ENCODE assay signal across 35 cellular contexts in the genomic region with DNA sequence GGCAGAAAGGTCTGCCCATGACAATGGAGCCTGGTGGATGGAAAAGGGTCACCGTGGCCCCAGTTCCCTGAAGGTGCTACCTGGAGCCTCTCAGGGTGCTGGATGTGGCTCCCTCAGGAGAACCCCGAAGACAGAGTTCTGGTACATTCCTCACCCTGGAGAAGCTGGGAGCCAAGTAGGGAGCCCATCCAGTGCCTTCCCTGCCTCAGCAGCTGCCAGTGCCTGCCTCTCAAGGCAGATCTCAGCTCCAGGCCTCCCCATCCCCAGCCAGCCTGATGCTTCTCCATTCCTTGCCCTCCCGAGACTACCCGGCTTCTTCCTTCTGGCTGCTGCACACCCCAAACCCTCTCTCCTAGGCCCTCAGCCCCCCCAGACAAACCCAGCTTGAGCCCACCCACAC. TPM values are rescaled to one million over a fixed set of nuclear protein-coding genes. Genes with fewer than 3 reads are reported as not detected.
"Had no signal": no experiment of that assay in that cellular context is flagged by ENCODE, and none has a peak within 500 bp of the region (broad histone marks: within the 10 kb centered on the region; RNA-seq: fewer than 3 reads in every experiment).

No MANE protein-coding gene starts in this region.

- H3K36me3 Mint-ChIP-seq: naive thymus-derived CD8-positive, alpha-beta T cell; stimulated activated memory B cell treated with anti-CD40 and anti-IgM and Interleukin-4, amounts not matched to agents 10 μg/mL and 1 μg/mL and 100 μg/mL, for 72 hours; type B pancreatic cell had no signal

- H3K9me3 Mint-ChIP-seq: naive thymus-derived CD8-positive, alpha-beta T cell; neural crest cell; stimulated activated memory B cell treated with anti-CD40 and anti-IgM and Interleukin-4, amounts not matched to agents 10 μg/mL and 1 μg/mL and 100 μg/mL, for 72 hours; stimulated activated naive CD8-positive, alpha-beta T cell treated with anti-CD3 and anti-CD28 coated beads, Interleukin-15, amount 100 ng/mL, for 72 hours; type B pancreatic cell had no signal

- ATAC-seq: heart right ventricle; left cardiac atrium; left lobe of liver; lower lobe of right lung; naive thymus-derived CD8-positive, alpha-beta T cell; right lobe of liver; stimulated activated memory B cell treated with anti-CD40 and anti-IgM and Interleukin-4, amounts not matched to agents 10 μg/mL and 1 μg/mL and 100 μg/mL, for 72 hours; stimulated activated naive CD8-positive, alpha-beta T cell treated with anti-CD3 and anti-CD28 coated beads, Interleukin-15, amount 100 ng/mL, for 72 hours had no signal

- H3K4me3 Mint-ChIP-seq: naive thymus-derived CD8-positive, alpha-beta T cell; neural crest cell; stimulated activated memory B cell treated with anti-CD40 and anti-IgM and Interleukin-4, amounts not matched to agents 10 μg/mL and 1 μg/mL and 100 μg/mL, for 72 hours; stimulated activated naive CD8-positive, alpha-beta T cell treated with anti-CD3 and anti-CD28 coated beads, Interleukin-15, amount 100 ng/mL, for 72 hours; type B pancreatic cell had no signal

- H3K27me3 Mint-ChIP-seq: stimulated activated naive CD8-positive, alpha-beta T cell treated with anti-CD3 and anti-CD28 coated beads, Interleukin-15, amount 100 ng/mL, for 72 hours; type B pancreatic cell had no signal

- H3K4me1 ChIP-seq: heart right ventricle, lower lobe of right lung, right atrium auricular region, right lobe of liver, tibial nerve, uterus had no signal

- H3K36me3 ChIP-seq: ovary, right atrium auricular region, right lobe of liver, tibial nerve, uterus had no signal

- H3K9me3 ChIP-seq: heart right ventricle, lower lobe of right lung, ovary, right atrium auricular region, right lobe of liver, tibial nerve, uterus had no signal

- H3K27ac ChIP-seq: heart right ventricle, hepatocyte, lower lobe of right lung, ovary, right atrium auricular region, right lobe of liver, tibial nerve, uterus had no signal

- DNase-seq: heart right ventricle; islet precursor cell; kidney glomerular epithelial cell; left cardiac atrium; lower lobe of right lung; mammary epithelial cell; mesenchymal stem cell; ovary; stimulated activated CD4-positive, alpha-beta T cell treated with anti-CD3 and anti-CD28 coated beads, Interleukin-1b, Interleukin-23, amount 100 ng/mL, for 48 hours; stimulated activated CD4-positive, alpha-beta T cell treated with anti-CD3 and anti-CD28 coated beads, Interleukin-2, amount 100 ng/mL, for 48 hours; stimulated activated CD4-positive, alpha-beta T cell treated with anti-CD3 and anti-CD28 coated beads, Interleukin-4, amount 100 ng/mL, for 4 hours; stimulated activated CD8-positive, alpha-beta memory T cell treated with anti-CD3 and anti-CD28 coated beads, Interleukin-4, amount 100 ng/mL, for 48 hours; stimulated activated naive CD4-positive, alpha-beta T cell treated with Interleukin-2 at 50 U/mL for 16 hours; stimulated activated naive CD8-positive, alpha-beta T cell treated with anti-CD3 and anti-CD28 coated beads, Interleukin-15, amount 100 ng/mL, for 72 hours; substantia nigra; uterus had no signal

- H3K4me1 Mint-ChIP-seq: neural crest cell; stimulated activated memory B cell treated with anti-CD40 and anti-IgM and Interleukin-4, amounts not matched to agents 10 μg/mL and 1 μg/mL and 100 μg/mL, for 72 hours; stimulated activated naive CD8-positive, alpha-beta T cell treated with anti-CD3 and anti-CD28 coated beads, Interleukin-15, amount 100 ng/mL, for 72 hours had no signal

- H3K4me3 ChIP-seq: heart right ventricle, hepatocyte, lower lobe of right lung, ovary, right atrium auricular region, right lobe of liver, smooth muscle cell, tibial nerve, uterus had no signal

- H3K27me3 ChIP-seq: heart right ventricle, hepatocyte, ovary, right atrium auricular region, right lobe of liver, tibial nerve, uterus had no signal

- H3K27ac Mint-ChIP-seq: progenitor cell of endocrine pancreas; stimulated activated memory B cell treated with anti-CD40 and anti-IgM and Interleukin-4, amounts not matched to agents 10 μg/mL and 1 μg/mL and 100 μg/mL, for 72 hours; type B pancreatic cell had no signal

RNA-seq across cellular contexts. Expression of a gene that starts 20.5 kb away (rescaled TPM):
- total RNA-seq: heart right ventricle; hepatocyte; left cardiac atrium; left lobe of liver; liver; lower lobe of right lung; mammary epithelial cell; mucosa of gallbladder; naive thymus-derived CD8-positive, alpha-beta T cell; neural crest cell; omental fat pad; ovary; progenitor cell of endocrine pancreas; pulmonary artery endothelial cell; renal cortical epithelial cell; right atrium auricular region; right lobe of liver; skeletal muscle tissue; smooth muscle cell; temporal lobe; tibial nerve; ureter; uterus had no signal
- polyA plus RNA-seq: heart right ventricle; hepatocyte; liver; mammary epithelial cell; naive thymus-derived CD8-positive, alpha-beta T cell; ovary; smooth muscle cell had no signal

RNA-seq across cellular contexts. Expression of a gene that starts 23.5 kb away (rescaled TPM):
- polyA plus RNA-seq: mammary epithelial cell; naive thymus-derived CD8-positive, alpha-beta T cell had no signal
